Comparison of ENCODE assay signal across 12 cellular contexts in the genomic region with DNA sequence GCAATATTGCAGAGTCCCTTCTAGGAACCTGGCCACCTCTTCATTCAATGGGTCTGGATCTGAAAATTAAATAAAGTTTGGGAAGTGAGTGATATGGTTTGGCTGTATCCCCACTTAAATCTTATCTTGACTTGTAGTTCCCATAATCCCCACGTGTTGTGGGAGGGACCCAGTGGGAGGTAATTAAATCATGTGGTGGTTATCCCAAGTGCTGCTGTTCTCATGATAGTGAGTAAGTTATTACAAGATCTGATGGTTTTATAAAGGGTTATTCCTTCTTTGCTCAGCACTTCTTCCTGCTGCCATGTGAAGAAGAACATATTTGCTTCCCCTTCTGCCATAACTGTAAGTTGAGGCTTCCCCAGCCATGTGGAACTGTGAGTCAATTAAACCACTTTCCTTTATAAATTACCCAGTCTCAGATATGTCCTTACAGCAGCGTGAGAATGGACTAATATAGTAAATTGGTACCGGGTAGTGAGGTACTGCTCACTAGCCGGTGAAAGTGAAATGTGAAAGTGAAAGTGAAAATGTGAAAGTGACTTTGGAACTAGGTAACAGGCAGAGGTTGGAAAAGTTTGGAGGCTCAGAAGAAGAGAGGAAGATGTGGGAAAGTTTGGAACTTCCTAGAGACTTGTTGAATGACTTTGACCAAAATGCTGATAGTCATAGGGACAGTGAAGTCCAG. TPM values are rescaled to one million over a fixed set of nuclear protein-coding genes. Genes with fewer than 3 reads are reported as not detected.
A peak's percentile ranks its signal among the peaks of the same experiment; 100 is the strongest.
DNase-seq lines count a peak whose midpoint lies in the region; ATAC-seq and TF ChIP-seq lines count a peak whose summit lies in the region.
"Not testable (repeated sequence)": the region's sequence is repeated elsewhere in the genome, so short reads cannot be mapped to it uniquely, and the experiment has no call there.
"Had no signal": no experiment of that assay in that cellular context is flagged by ENCODE, and none has a peak within 500 bp of the region (broad histone marks: within the 10 kb centered on the region; RNA-seq: fewer than 3 reads in every experiment).

No MANE protein-coding gene starts in this region.

- H3K27ac ChIP-seq in CD4-positive, alpha-beta memory T cell (ENCODE audit: low read depth, low read length): not testable (repeated sequence)
- peak overlapping the region in 4 of 5 donors; percentile 52 to 77 (median 60) for H3K27ac ChIP-seq in stomach

- not testable (repeated sequence) for H3K4me1 ChIP-seq in CD4-positive, alpha-beta memory T cell (ENCODE audit: insufficient read depth, low read length)
- H3K4me1 ChIP-seq in stomach: peaks cover 0 to 10% (median 9%) of the 10 kb centered on the region in 4 donors

- peak overlapping the region; percentile 39 to 40 for H3K4me3 ChIP-seq in CD4-positive, alpha-beta memory T cell (ENCODE audit: low read length in 2 of 2)
- H3K4me3 ChIP-seq in stomach: peak overlapping the region; percentile 31 to 48 (median 35)

- peak in 4 of 5 donors; percentile 30 to 47 (median 40) for DNase-seq in CD4-positive, alpha-beta memory T cell
- DNase-seq in RPMI8226: peak; percentile 15
- DNase-seq in activated T-helper 1 cell treated with anti-CD3 and anti-CD28 coated beads, Interleukin-12 subunit alpha, Interleukin-12 subunit beta, Interleukin-2, Interleukin-4 antibody, amounts not matched to agents 30 ng/mL and 10 ng/mL and 1 ng/mL, durations not matched to agents 14 hours and 24 hours and 36 hours (ENCODE audit: low spot score); stomach: not testable (repeated sequence)
- peak in 1 of 3 experiments; percentile 6 for DNase-seq in effector memory CD8-positive, alpha-beta T cell
- peak; percentile 22 to 41 (median 40) for DNase-seq in immature natural killer cell
- peak in 4 of 10 donors; percentile 4 to 42 (median 34) for DNase-seq in naive thymus-derived CD8-positive, alpha-beta T cell

- peak overlapping the region; percentile 72 to 91 (median 82) for H3K4me3 Mint-ChIP-seq in CD4-positive, alpha-beta memory T cell
- peak overlapping the region; percentile 20 to 88 (median 62) for H3K4me3 Mint-ChIP-seq in IgD-negative memory B cell
- peak overlapping the region; percentile 11 for H3K4me3 Mint-ChIP-seq in activated T-helper 1 cell treated with anti-CD3 and anti-CD28 coated beads, Interleukin-12 subunit alpha, Interleukin-12 subunit beta, Interleukin-2, Interleukin-4 antibody, amounts not matched to agents 30 ng/mL and 10 ng/mL and 1 ng/mL, durations not matched to agents 14 hours and 24 hours and 36 hours
- peak overlapping the region; percentile 50 to 84 for H3K4me3 Mint-ChIP-seq in effector memory CD8-positive, alpha-beta T cell
- H3K4me3 Mint-ChIP-seq in immature natural killer cell: peak overlapping the region; percentile 56 to 93 (median 74)
- peak overlapping the region; percentile 74 to 89 (median 82) for H3K4me3 Mint-ChIP-seq in naive thymus-derived CD8-positive, alpha-beta T cell

- peaks cover 8 to 14% (median 11%) of the 10 kb centered on the region in 4 donors for H3K4me1 Mint-ChIP-seq in CD4-positive, alpha-beta memory T cell
- H3K4me1 Mint-ChIP-seq in IgD-negative memory B cell (peaks cover 5 to 13% (median 7%) of the 10 kb centered on the region in 3 donors), immature natural killer cell (peaks cover 11 to 12% of the 10 kb centered on the region in 2 donors)
- H3K4me1 Mint-ChIP-seq in activated T-helper 1 cell treated with anti-CD3 and anti-CD28 coated beads, Interleukin-12 subunit alpha, Interleukin-12 subunit beta, Interleukin-2, Interleukin-4 antibody, amounts not matched to agents 30 ng/mL and 10 ng/mL and 1 ng/mL, durations not matched to agents 14 hours and 24 hours and 36 hours (ENCODE audit: low read depth); effector memory CD8-positive, alpha-beta T cell (ENCODE audit: low read depth in 2 of 2): not testable (repeated sequence)
- peaks cover 7 to 12% (median 10%) of the 10 kb centered on the region in 4 donors for H3K4me1 Mint-ChIP-seq in naive thymus-derived CD8-positive, alpha-beta T cell

- TF ChIP-seq EP300 in stomach (IDR thresholded peaks at IDR 0.05): not testable (repeated sequence)

- 23 to 43% (median 35%) methylated on average over 4 of the region's 4 CpGs for WGBS in stomach, 5 donors

- H3K27me3 Mint-ChIP-seq in CD4-positive, alpha-beta memory T cell; IgD-negative memory B cell; activated T-helper 1 cell treated with anti-CD3 and anti-CD28 coated beads, Interleukin-12 subunit alpha, Interleukin-12 subunit beta, Interleukin-2, Interleukin-4 antibody, amounts not matched to agents 30 ng/mL and 10 ng/mL and 1 ng/mL, durations not matched to agents 14 hours and 24 hours and 36 hours (ENCODE audit: insufficient read depth); effector memory CD8-positive, alpha-beta T cell; immature natural killer cell (ENCODE audit: low read depth in 3 of 3); naive thymus-derived CD8-positive, alpha-beta T cell: not testable (repeated sequence)

- ATAC-seq in effector memory CD8-positive, alpha-beta T cell (replicated peaks): peak; percentile 67
- peak; percentile 62 to 79 for ATAC-seq in naive thymus-derived CD8-positive, alpha-beta T cell

- not testable (repeated sequence) for H3K36me3 ChIP-seq in CD4-positive, alpha-beta memory T cell (ENCODE audit: insufficient read depth, low read length); stomach

- peaks cover 18 to 21% of the 10 kb centered on the region in 2 donors for H3K36me3 Mint-ChIP-seq in CD4-positive, alpha-beta memory T cell
- H3K36me3 Mint-ChIP-seq in IgD-negative memory B cell; activated T-helper 1 cell treated with anti-CD3 and anti-CD28 coated beads, Interleukin-12 subunit alpha, Interleukin-12 subunit beta, Interleukin-2, Interleukin-4 antibody, amounts not matched to agents 30 ng/mL and 10 ng/mL and 1 ng/mL, durations not matched to agents 14 hours and 24 hours and 36 hours (ENCODE audit: low read depth); effector memory CD8-positive, alpha-beta T cell (ENCODE audit: insufficient read depth); immature natural killer cell: not testable (repeated sequence)
- peaks cover 0 to 29% (median 23%) of the 10 kb centered on the region in 3 donors for H3K36me3 Mint-ChIP-seq in naive thymus-derived CD8-positive, alpha-beta T cell

- CTCF ChIA-PET in CD4-positive, alpha-beta memory T cell (lab: Charles Lee; ENCODE audit: partially characterized antibody): interaction anchor here (1.3 to 1.6 kb wide), 2 partner anchors 8 to 10 kb away, joined by 4 to 5 read pairs; no protein-coding TSS in a partner anchor

- intact Hi-C loops in CD4-positive, alpha-beta memory T cell (cut with micrococcal nuclease): loop anchor here (1.0 kb wide), 1 partner anchor 8 kb away; no protein-coding TSS in a partner anchor
- intact Hi-C loops in activated T-helper 1 cell treated with anti-CD3 and anti-CD28 coated beads, Interleukin-12 subunit alpha, Interleukin-12 subunit beta, Interleukin-2, Interleukin-4 antibody, amounts not matched to agents 30 ng/mL and 10 ng/mL and 1 ng/mL, durations not matched to agents 14 hours and 24 hours and 36 hours (cut with micrococcal nuclease); stomach (cut with DNase I; ENCODE audit: low total_unique reads): not testable (repeated sequence)

- H3K27ac Mint-ChIP-seq in CD4-positive, alpha-beta memory T cell: peak overlapping the region; percentile 4 to 94 (median 82)
- not testable (repeated sequence) for H3K27ac Mint-ChIP-seq in IgD-negative memory B cell; activated T-helper 1 cell treated with anti-CD3 and anti-CD28 coated beads, Interleukin-12 subunit alpha, Interleukin-12 subunit beta, Interleukin-2, Interleukin-4 antibody, amounts not matched to agents 30 ng/mL and 10 ng/mL and 1 ng/mL, durations not matched to agents 14 hours and 24 hours and 36 hours
- peak overlapping the region; percentile 2 to 89 for H3K27ac Mint-ChIP-seq in effector memory CD8-positive, alpha-beta T cell
- H3K27ac Mint-ChIP-seq in immature natural killer cell: peak overlapping the region; percentile 47 to 87 (median 56)
- H3K27ac Mint-ChIP-seq in naive thymus-derived CD8-positive, alpha-beta T cell: peak overlapping the region; percentile 51 to 92 (median 83)

- not testable (repeated sequence) for TF ChIP-seq CTCF in stomach (IDR thresholded peaks at IDR 0.05)

- POLR2A ChIA-PET in CD4-positive, alpha-beta memory T cell (lab: Charles Lee; ENCODE audit: partially characterized antibody); naive thymus-derived CD8-positive, alpha-beta T cell (lab: Charles Lee): not testable (repeated sequence)

- not testable (repeated sequence) for TF ChIP-seq POLR2A in stomach (IDR thresholded peaks at IDR 0.05)

- not testable (repeated sequence) for H3K9me3 ChIP-seq in CD4-positive, alpha-beta memory T cell (ENCODE audit: control insufficient read depth in 1 of 2, low read length in 2 of 2)
- H3K9me3 ChIP-seq in stomach: peaks cover 0 to 11% (median 4%) of the 10 kb centered on the region in 4 donors

- H3K9me3 Mint-ChIP-seq in CD4-positive, alpha-beta memory T cell: peaks cover 0 to 26% (median 17%) of the 10 kb centered on the region in 8 donors
- peaks cover 9 to 16% (median 12%) of the 10 kb centered on the region in 3 donors for H3K9me3 Mint-ChIP-seq in IgD-negative memory B cell
- peaks cover 23% of the 10 kb centered on the region for H3K9me3 Mint-ChIP-seq in activated T-helper 1 cell treated with anti-CD3 and anti-CD28 coated beads, Interleukin-12 subunit alpha, Interleukin-12 subunit beta, Interleukin-2, Interleukin-4 antibody, amounts not matched to agents 30 ng/mL and 10 ng/mL and 1 ng/mL, durations not matched to agents 14 hours and 24 hours and 36 hours
- not testable (repeated sequence) for H3K9me3 Mint-ChIP-seq in effector memory CD8-positive, alpha-beta T cell; immature natural killer cell
- H3K9me3 Mint-ChIP-seq in naive thymus-derived CD8-positive, alpha-beta T cell: peaks cover 0 to 30% (median 22%) of the 10 kb centered on the region in 9 donors

- H3K27me3 ChIP-seq in CD4-positive, alpha-beta memory T cell (ENCODE audit: insufficient read depth, low read length); stomach: not testable (repeated sequence)

RNA-seq across cellular contexts. Expression of gene PTTG1IP2, which starts 6.3 kb away (rescaled TPM):
- not detected for total RNA-seq in CD4-positive, alpha-beta memory T cell
- not detected for polyA plus RNA-seq in CD4-positive, alpha-beta memory T cell
- polyA plus RNA-seq in IgD-negative memory B cell: not detected
- not detected in 2 replicates for total RNA-seq in activated T-helper 1 cell treated with anti-CD3 and anti-CD28 coated beads, Interleukin-12 subunit alpha, Interleukin-12 subunit beta, Interleukin-2, Interleukin-4 antibody, amounts not matched to agents 30 ng/mL and 10 ng/mL and 1 ng/mL, durations not matched to agents 14 hours and 24 hours and 36 hours
- not detected for polyA plus RNA-seq in immature natural killer cell
- not detected for total RNA-seq in naive thymus-derived CD8-positive, alpha-beta T cell
- polyA plus RNA-seq in naive thymus-derived CD8-positive, alpha-beta T cell: not detected
- not detected for total RNA-seq in stomach
- polyA plus RNA-seq in stomach: not detected
- total RNA-seq: endodermal cell, neural crest cell, PC-3 had no signal
- polyA plus RNA-seq: BJ had no signal

RNA-seq across cellular contexts. Expression of gene CLDN12, which starts 59.9 kb away (rescaled TPM):
- 1 to 10 TPM; 5.7 to 6.1 TPM for total RNA-seq in CD4-positive, alpha-beta memory T cell
- polyA plus RNA-seq in CD4-positive, alpha-beta memory T cell: under 1 TPM in 1 of 2 donors, not detected in 1; 0.29 TPM
- polyA plus RNA-seq in IgD-negative memory B cell (0.58 TPM), immature natural killer cell (under 1 TPM in 2 of 3 donors, not detected in 1; 0.09 to 0.36 TPM), stomach (10 to 100 TPM in 2 of 3 donors, 1 to 10 TPM in 1; 6.1 to 13.8 (median 12.8) TPM)
- total RNA-seq in activated T-helper 1 cell treated with anti-CD3 and anti-CD28 coated beads, Interleukin-12 subunit alpha, Interleukin-12 subunit beta, Interleukin-2, Interleukin-4 antibody, amounts not matched to agents 30 ng/mL and 10 ng/mL and 1 ng/mL, durations not matched to agents 14 hours and 24 hours and 36 hours: 4.4 and 6.2 TPM in 2 replicates
- 1 to 10 TPM; 1.7 to 3.0 TPM for total RNA-seq in naive thymus-derived CD8-positive, alpha-beta T cell
- polyA plus RNA-seq in naive thymus-derived CD8-positive, alpha-beta T cell: 1 to 10 TPM in 2 of 3 donors, under 1 TPM in 1; 0.27 to 1.8 (median 1.3) TPM
- 10 to 100 TPM in 3 of 5 donors, 1 to 10 TPM in 2; 8.1 to 26.6 (median 24.3) TPM for total RNA-seq in stomach

Comparison
In these comparisons a context has a peak if more than half of its experiments do, and no peak if none do; other contexts are left out.
1. H3K4me3 Mint-ChIP-seq: peak in every context shown above with its lines; median percentile 82 in CD4-positive, alpha-beta memory T cell; 82 in naive thymus-derived CD8-positive, alpha-beta T cell; 74 in immature natural killer cell; 67 in effector memory CD8-positive, alpha-beta T cell; 62 in IgD-negative memory B cell; 11 in activated T-helper 1 cell treated with anti-CD3 and anti-CD28 coated beads, Interleukin-12 subunit alpha, Interleukin-12 subunit beta, Interleukin-2, Interleukin-4 antibody, amounts not matched to agents 30 ng/mL and 10 ng/mL and 1 ng/mL, durations not matched to agents 14 hours and 24 hours and 36 hours.